ENCODE assay signal across 30 cellular contexts in the genomic region with DNA sequence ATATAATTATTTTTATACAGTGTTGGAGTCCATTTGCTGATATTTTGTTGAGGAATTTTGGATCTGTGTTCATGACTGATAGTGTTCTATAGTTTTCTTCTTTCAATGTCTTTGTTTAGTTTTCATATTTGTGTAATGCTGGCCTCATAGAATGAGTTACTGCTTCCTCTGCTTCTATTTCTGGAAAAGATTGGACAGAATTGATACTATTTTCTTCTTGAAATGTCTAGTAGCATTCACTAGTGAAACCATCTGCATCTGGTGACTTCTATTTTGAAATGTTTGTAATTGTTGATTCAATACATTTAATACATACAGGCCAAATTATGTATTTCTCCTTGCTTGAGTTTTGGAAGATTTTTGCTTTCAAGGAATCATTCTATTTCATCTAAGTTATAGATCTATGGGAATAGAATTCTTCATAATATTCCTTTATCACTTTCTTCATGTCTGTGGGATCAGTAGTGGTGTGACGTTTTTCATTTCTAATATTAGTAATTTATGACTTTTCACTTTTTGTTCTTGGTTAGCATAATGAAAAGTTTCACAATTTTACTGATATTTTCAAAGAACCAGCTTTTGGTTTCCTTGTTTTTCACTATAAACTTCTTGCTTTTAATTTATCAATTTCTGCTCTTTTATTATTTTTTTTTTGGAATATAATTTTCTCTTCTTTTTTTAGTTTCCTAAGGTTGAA.
DNase-seq lines count a peak whose midpoint lies in the region; ATAC-seq and TF ChIP-seq lines count a peak whose summit lies in the region.
"Had no signal": no experiment of that assay in that cellular context is flagged by ENCODE, and none has a peak within 500 bp of the region (broad histone marks: within the 10 kb centered on the region; RNA-seq: fewer than 3 reads in every experiment).

No MANE protein-coding gene starts in this region.

- H3K27me3 ChIP-seq in CD8-positive, alpha-beta T cell (ENCODE audit: insufficient read depth, low read length), result no peaks in the 10 kb centered on the region
- H3K27me3 ChIP-seq: BLaER1 treated with 17β-estradiol and CSF1 and Interleukin-3, amounts not matched to agents 10 nM and 100 nM; heart left ventricle; left lung; uterus had no signal

- no peak for TF ChIP-seq CTCF in CD8-positive, alpha-beta T cell (IDR thresholded peaks at IDR 0.05)

- DNase-seq in CD8-positive, alpha-beta T cell, result no peak
- DNase-seq in Right ventricle myocardium superior (no peak), HEK293T (ENCODE audit: extremely low spot score) (no peak)
- DNase-seq: ACHN; activated CD4-positive, CD25-positive, alpha-beta regulatory T cell; activated CD8-positive, alpha-beta T cell treated with anti-CD3 and anti-CD28 coated beads, Interleukin-2, amount 10 ng/mL, durations not matched to agents 7 days and 5 days; activated naive CD4-positive, alpha-beta T cell treated with Interleukin-2 at 50 U/mL for 16 hours; activated T-cell treated with anti-CD3 and anti-CD28 coated beads, Interleukin-2, amount 50 U/mL, for 24 hours; amniotic stem cell; Calu3; cortex of kidney; heart left ventricle; immature natural killer cell; Kasumi-1; left lung; NCI-H1105; NCI-H2081 treated with DMSO at 0.1 percent for 48 hours; NCI-H510A; nephron progenitor cell; RPMI8226; uterus had no signal

- no peaks in the 10 kb centered on the region for H3K4me1 Mint-ChIP-seq in CD8-positive, alpha-beta T cell (ENCODE audit: low read depth)
- H3K4me1 Mint-ChIP-seq: immature natural killer cell, nephron progenitor cell had no signal

- H3K36me3 Mint-ChIP-seq in CD8-positive, alpha-beta T cell, result no peaks in the 10 kb centered on the region
- H3K36me3 Mint-ChIP-seq: immature natural killer cell had no signal

- no peak for TF ChIP-seq POLR2A in GM18505 (IDR thresholded peaks at IDR 0.05; ENCODE audit: borderline replicate concordance, extremely low read depth, insufficient read depth, insufficient read length)

- no peaks in the 10 kb centered on the region for H3K36me3 ChIP-seq in CD8-positive, alpha-beta T cell (ENCODE audit: insufficient read depth, low read length)
- H3K36me3 ChIP-seq: BLaER1 treated with 17β-estradiol and CSF1 and Interleukin-3, amounts not matched to agents 10 nM and 100 nM; heart left ventricle; left lung; uterus had no signal

- peak; percentile 87 for ATAC-seq in GM18505 (IDR thresholded peaks at IDR 0.05; ENCODE audit: unreplicated experiment)
- ATAC-seq in GM21390 (IDR thresholded peaks at IDR 0.05; ENCODE audit: unreplicated experiment), result peak; percentile 73
- peak; percentile 78 for ATAC-seq in HG02973 (IDR thresholded peaks at IDR 0.05; ENCODE audit: unreplicated experiment)
- ATAC-seq in HG03575 (IDR thresholded peaks at IDR 0.05; ENCODE audit: extremely low read depth, insufficient number of reproducible peaks, low FRiP score, unreplicated experiment), result peak; percentile 66
- ATAC-seq in HG03045 (IDR thresholded peaks at IDR 0.05; ENCODE audit: unreplicated experiment), result no peak
- ATAC-seq in CD8-positive, alpha-beta T cell, result no peak
- no peak for ATAC-seq in Right ventricle myocardium superior (ENCODE audit: poor library complexity)
- ATAC-seq: activated CD8-positive, alpha-beta T cell treated with anti-CD3 and anti-CD28 coated beads, Interleukin-2, amount 10 ng/mL, durations not matched to agents 7 days and 5 days; heart left ventricle; left lung; sciatic nerve; SK-N-SH treated with all-trans-retinoic acid at 6 μM for 48 hours had no signal

- H3K4me1 ChIP-seq in CD8-positive, alpha-beta T cell (ENCODE audit: insufficient read depth, low read length), result no peaks in the 10 kb centered on the region
- H3K4me1 ChIP-seq: BLaER1 treated with 17β-estradiol and CSF1 and Interleukin-3, amounts not matched to agents 10 nM and 100 nM; heart left ventricle; left lung; uterus had no signal

- intact Hi-C loops in CD8-positive, alpha-beta T cell (cut with DNase I, micrococcal nuclease), result no loop called here
- intact Hi-C loops in Right ventricle myocardium superior (cut with DNase I), result no loop called here

- H3K4me3 ChIP-seq in CD8-positive, alpha-beta T cell (ENCODE audit: low read depth, low read length), result no peak overlapping the region
- H3K4me3 ChIP-seq: BLaER1 treated with 17β-estradiol and CSF1 and Interleukin-3, amounts not matched to agents 10 nM and 100 nM; heart left ventricle; left lung; uterus had no signal

- H3K4me3 Mint-ChIP-seq in CD8-positive, alpha-beta T cell, result no peak overlapping the region
- H3K4me3 Mint-ChIP-seq: activated CD8-positive, alpha-beta T cell treated with anti-CD3 and anti-CD28 coated beads, Interleukin-2, amount 10 ng/mL, durations not matched to agents 7 days and 5 days; activated T-cell treated with anti-CD3 and anti-CD28 coated beads, Interleukin-2, amount 50 U/mL, for 24 hours; immature natural killer cell; nephron progenitor cell; T-helper 2 cell treated with Interferon-gamma antibody and Interleukin-4, amounts not matched to agents 5 μg/mL and 100 μg/mL, for 36 hours had no signal

- CTCF ChIA-PET in CD8-positive, alpha-beta T cell (lab: Charles Lee), result no interaction called here
- CTCF ChIA-PET in HEK293T (lab: Yijun Ruan, JAX), result no interaction called here

- H3K9me3 ChIP-seq in CD8-positive, alpha-beta T cell (ENCODE audit: low read length), result no peaks in the 10 kb centered on the region
- H3K9me3 ChIP-seq: BLaER1 treated with 17β-estradiol and CSF1 and Interleukin-3, amounts not matched to agents 10 nM and 100 nM; heart left ventricle; left lung; uterus had no signal

- POLR2A ChIA-PET in CD8-positive, alpha-beta T cell (lab: Charles Lee), result no interaction called here
- POLR2A ChIA-PET in HEK293T (lab: Yijun Ruan, JAX), result no interaction called here

- H3K27me3 Mint-ChIP-seq in CD8-positive, alpha-beta T cell (ENCODE audit: low read depth), result no peaks in the 10 kb centered on the region
- H3K27me3 Mint-ChIP-seq: activated T-cell treated with anti-CD3 and anti-CD28 coated beads, Interleukin-2, amount 50 U/mL, for 24 hours had no signal

- H3K27ac ChIP-seq in CD8-positive, alpha-beta T cell (ENCODE audit: low read depth, low read length), result no peak overlapping the region
- H3K27ac ChIP-seq: BLaER1 treated with 17β-estradiol and CSF1 and Interleukin-3, amounts not matched to agents 10 nM and 100 nM; heart left ventricle; left lung; uterus had no signal

- H3K27ac Mint-ChIP-seq in CD8-positive, alpha-beta T cell, result no peak overlapping the region
- H3K27ac Mint-ChIP-seq: activated CD8-positive, alpha-beta T cell treated with anti-CD3 and anti-CD28 coated beads, Interleukin-2, amount 10 ng/mL, durations not matched to agents 7 days and 5 days; activated T-cell treated with anti-CD3 and anti-CD28 coated beads, Interleukin-2, amount 50 U/mL, for 24 hours; immature natural killer cell; nephron progenitor cell; T-helper 2 cell treated with Interferon-gamma antibody and Interleukin-4, amounts not matched to agents 5 μg/mL and 100 μg/mL, for 36 hours had no signal

- no peaks in the 10 kb centered on the region for H3K9me3 Mint-ChIP-seq in CD8-positive, alpha-beta T cell
- H3K9me3 Mint-ChIP-seq: nephron progenitor cell; T-helper 2 cell treated with Interferon-gamma antibody and Interleukin-4, amounts not matched to agents 5 μg/mL and 100 μg/mL, for 36 hours had no signal

TF ChIP-seq in HEK293T, 16 proteins besides CTCF, POLR2A, EP300 and RAD21:
- TF ChIP-seq FOXA1 (IDR thresholded peaks at IDR 0.05) (no peak), LEF1 (IDR thresholded peaks at IDR 0.05; ENCODE audit: borderline replicate concordance) (no peak), FOXM1 (IDR thresholded peaks at IDR 0.05; ENCODE audit: borderline replicate concordance) (no peak), ELF4 (IDR thresholded peaks at IDR 0.05) (no peak), CTBP1 (IDR thresholded peaks at IDR 0.05; ENCODE audit: borderline replicate concordance) (no peak), SP1 (IDR thresholded peaks at IDR 0.05) (no peak), HDGF (IDR thresholded peaks at IDR 0.05; ENCODE audit: borderline replicate concordance) (no peak), FOXK2 (IDR thresholded peaks at IDR 0.05) (no peak)
- TF ChIP-seq, protein P1, sequence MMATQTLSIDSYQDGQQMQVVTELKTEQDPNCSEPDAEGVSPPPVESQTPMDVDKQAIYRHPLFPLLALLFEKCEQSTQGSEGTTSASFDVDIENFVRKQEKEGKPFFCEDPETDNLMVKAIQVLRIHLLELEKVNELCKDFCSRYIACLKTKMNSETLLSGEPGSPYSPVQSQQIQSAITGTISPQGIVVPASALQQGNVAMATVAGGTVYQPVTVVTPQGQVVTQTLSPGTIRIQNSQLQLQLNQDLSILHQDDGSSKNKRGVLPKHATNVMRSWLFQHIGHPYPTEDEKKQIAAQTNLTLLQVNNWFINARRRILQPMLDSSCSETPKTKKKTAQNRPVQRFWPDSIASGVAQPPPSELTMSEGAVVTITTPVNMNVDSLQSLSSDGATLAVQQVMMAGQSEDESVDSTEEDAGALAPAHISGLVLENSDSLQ (IDR thresholded peaks at IDR 0.05), result no peak

Comparison
In these comparisons a context has a peak if more than half of its experiments do, and no peak if none do; other contexts are left out.
1. ATAC-seq: peak in GM18505 (single experiment), GM21390 (single experiment), HG02973 (single experiment) and HG03575 (single experiment); none in HG03045 (single experiment), CD8-positive, alpha-beta T cell (single experiment) and Right ventricle myocardium superior (single experiment).